In genomic region chr6:30564114-30564513, GRCh38 we compare ENCODE assay signal across 22 cellular contexts.
"Had no signal": no experiment of that assay in that cellular context is flagged by ENCODE, and none has a peak within 500 bp of the region (broad histone marks: within the 10 kb centered on the region; RNA-seq: fewer than 3 reads in every experiment).

No MANE protein-coding gene starts in this region.

- H3K9me3 Mint-ChIP-seq: activated naive CD4-positive, alpha-beta T cell treated with anti-CD3 and anti-CD28 coated beads for 36 hours; activated T-helper 2 cell treated with anti-CD3 and anti-CD28 coated beads, Interferon-gamma antibody, Interleukin-2, Interleukin-4, amounts not matched to agents 10 μg/mL and 5 μg/mL and 100 μg/mL, durations not matched to agents 14 hours and 24 hours and 36 hours; neural progenitor cell; T-cell; type B pancreatic cell had no signal

- DNase-seq: activated CD4-positive, alpha-beta T cell treated with anti-CD3 and anti-CD28 coated beads, Interleukin-2, amount 50 U/mL, for 1 hour; activated CD4-positive, CD25-positive, alpha-beta regulatory T cell; activated naive CD4-positive, alpha-beta T cell treated with anti-CD3 and anti-CD28 coated beads for 36 hours; cerebellar nuclear complex; effector CD4-positive, alpha-beta T cell; heart left ventricle; kidney; left lung; mammary epithelial cell; midbrain; psoas muscle; right cardiac atrium; stimulated activated CD4-positive, alpha-beta T cell treated with anti-CD3 and anti-CD28 coated beads, Interleukin-4, amount 100 ng/mL, for 1 hour; T-cell; T-helper 9 cell; testis had no signal

- H3K4me3 Mint-ChIP-seq: activated naive CD4-positive, alpha-beta T cell treated with anti-CD3 and anti-CD28 coated beads for 36 hours; neural progenitor cell; T-cell; type B pancreatic cell had no signal

- H3K27me3 ChIP-seq: esophagus muscularis mucosa, gastroesophageal sphincter, heart left ventricle, left lung, neural progenitor cell, testis had no signal

- ATAC-seq: gastroesophageal sphincter, heart left ventricle, left lung, psoas muscle, right cardiac atrium, T-cell had no signal

- H3K4me1 ChIP-seq: heart left ventricle, neural progenitor cell, testis had no signal

- H3K9ac ChIP-seq: neural progenitor cell had no signal

- H3K4me2 ChIP-seq: neural progenitor cell had no signal

- H3K9me3 ChIP-seq: esophagus muscularis mucosa, gastroesophageal sphincter, heart left ventricle, left lung, psoas muscle, testis had no signal

- H3K27ac Mint-ChIP-seq: activated naive CD4-positive, alpha-beta T cell treated with anti-CD3 and anti-CD28 coated beads for 36 hours; activated T-helper 2 cell treated with anti-CD3 and anti-CD28 coated beads, Interferon-gamma antibody, Interleukin-2, Interleukin-4, amounts not matched to agents 10 μg/mL and 5 μg/mL and 100 μg/mL, durations not matched to agents 14 hours and 24 hours and 36 hours; neural progenitor cell; T-cell; type B pancreatic cell had no signal

- H3K4me3 ChIP-seq: esophagus muscularis mucosa, gastroesophageal sphincter, heart left ventricle, left lung, neural progenitor cell, psoas muscle, skin epidermis, testis had no signal

- H3K4me1 Mint-ChIP-seq: neural progenitor cell had no signal

- H2AFZ ChIP-seq: neural progenitor cell had no signal

- H3K27me3 Mint-ChIP-seq: T-cell, type B pancreatic cell had no signal

- H3K27ac ChIP-seq: esophagus muscularis mucosa, gastroesophageal sphincter, heart left ventricle, left lung, neural progenitor cell, psoas muscle, skin epidermis, testis had no signal
